ENCODE assay signal across 13 cellular contexts in the genomic region with DNA sequence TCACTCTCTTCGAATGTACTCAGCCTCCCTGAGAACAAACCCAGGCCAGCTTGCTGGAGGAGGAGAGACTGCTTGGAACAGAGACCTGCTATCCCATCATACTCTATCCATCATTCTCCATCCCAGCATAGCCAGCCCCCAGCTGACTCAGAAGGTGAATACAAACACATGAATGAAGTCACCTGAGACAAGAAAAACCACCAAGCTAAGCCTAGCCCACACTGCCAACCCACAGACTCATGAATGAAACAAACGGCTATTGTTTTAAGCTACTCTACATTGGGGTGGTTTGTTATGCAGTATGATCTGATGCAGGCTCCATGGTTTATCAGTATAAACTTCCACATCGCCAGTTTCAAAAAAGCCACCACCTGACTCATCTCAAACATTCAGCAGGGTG.
DNase-seq lines count a peak whose midpoint lies in the region; ATAC-seq, FAIRE-seq and TF ChIP-seq lines count a peak whose summit lies in the region.
"Had no signal": no experiment of that assay in that cellular context is flagged by ENCODE, and none has a peak within 500 bp of the region (broad histone marks: within the 10 kb centered on the region; RNA-seq: fewer than 3 reads in every experiment).

No MANE protein-coding gene starts in this region.

- no peak for TF ChIP-seq POLR2A in H54 (IDR thresholded peaks at IDR 0.05; ENCODE audit: low read depth, low read length)
- TF ChIP-seq POLR2A in heart left ventricle (IDR thresholded peaks at IDR 0.05) = no peak

- peak; percentile 35 to 55 for ATAC-seq in activated T-cell treated with anti-CD3 and anti-CD28 coated beads, Interleukin-2, amount 50 U/mL, for 4 hours
- no peak for ATAC-seq in heart left ventricle
- ATAC-seq: WTC11 had no signal

- no peak overlapping the region for H3K4me3 ChIP-seq in heart left ventricle
- H3K4me3 ChIP-seq: breast epithelium, SK-N-MC had no signal

- H3K27ac ChIP-seq in heart left ventricle = no peak overlapping the region
- H3K27ac ChIP-seq: breast epithelium, SK-N-MC had no signal

- H3K4me1 Mint-ChIP-seq in activated T-cell treated with anti-CD3 and anti-CD28 coated beads, Interleukin-2, amount 50 U/mL, for 4 hours (ENCODE audit: low read depth) = no peaks in the 10 kb centered on the region
- H3K4me1 Mint-ChIP-seq in T-helper 2 cell treated with Interferon-gamma antibody and Interleukin-4, amounts not matched to agents 5 μg/mL and 100 μg/mL, for 36 hours (ENCODE audit: low read depth) = no peaks in the 10 kb centered on the region
- H3K4me1 Mint-ChIP-seq: WTC11 had no signal

- intact Hi-C loops in heart left ventricle (cut with DNase I) = no loop called here

- WGBS in heart left ventricle, 4 donors = 73 to 81% (median 77%) methylated on average over 3 of the region's 3 CpGs

- no peak for DNase-seq in activated T-cell treated with anti-CD3 and anti-CD28 coated beads, Interleukin-2, amount 50 U/mL, for 4 hours
- DNase-seq in activated T-cell treated with anti-CD3 and anti-CD28 coated beads, Interleukin-2, amount 50 U/mL, for 1 hour = no peak
- DNase-seq in H54 (ENCODE audit: insufficient read length, low spot score) = peak; percentile 70
- DNase-seq in T-helper 2 cell treated with Interferon-gamma antibody and Interleukin-4, amounts not matched to agents 5 μg/mL and 100 μg/mL, for 36 hours (ENCODE audit: low spot score) = peak; percentile 36
- peak; percentile 94 for DNase-seq in kidney tubule cell (ENCODE audit: low spot score)
- DNase-seq in heart left ventricle = no peak
- DNase-seq in NCI-H2196 treated with DMSO at 0.1 percent for 48 hours (lab: John Stamatoyannopoulos, UW; ENCODE audit: unreplicated experiment) = no peak
- DNase-seq in NCI-H774 (lab: John Stamatoyannopoulos, UW) = no peak
- DNase-seq: foreskin fibroblast, midbrain had no signal

- no peaks in the 10 kb centered on the region for H3K27me3 Mint-ChIP-seq in activated T-cell treated with anti-CD3 and anti-CD28 coated beads, Interleukin-2, amount 50 U/mL, for 4 hours (ENCODE audit: low read depth)
- H3K27me3 Mint-ChIP-seq in T-helper 2 cell treated with Interferon-gamma antibody and Interleukin-4, amounts not matched to agents 5 μg/mL and 100 μg/mL, for 36 hours (ENCODE audit: low read depth) = peaks cover 57% of the 10 kb centered on the region

- H3K4me1 ChIP-seq in heart left ventricle = no peaks in the 10 kb centered on the region
- H3K4me1 ChIP-seq: breast epithelium had no signal

- H3K36me3 ChIP-seq in heart left ventricle = no peaks in the 10 kb centered on the region
- H3K36me3 ChIP-seq: breast epithelium had no signal

- no peaks in the 10 kb centered on the region for H3K9me3 Mint-ChIP-seq in activated T-cell treated with anti-CD3 and anti-CD28 coated beads, Interleukin-2, amount 50 U/mL, for 4 hours
- no peaks in the 10 kb centered on the region for H3K9me3 Mint-ChIP-seq in T-helper 2 cell treated with Interferon-gamma antibody and Interleukin-4, amounts not matched to agents 5 μg/mL and 100 μg/mL, for 36 hours

- H3K27me3 ChIP-seq in heart left ventricle = no peaks in the 10 kb centered on the region
- H3K27me3 ChIP-seq: breast epithelium had no signal

- peak; percentile 74 for FAIRE-seq in H54 (lab: Jason Lieb, UNC)

- H3K9me3 ChIP-seq in heart left ventricle = no peaks in the 10 kb centered on the region
- H3K9me3 ChIP-seq: breast epithelium had no signal

- no peaks in the 10 kb centered on the region for H3K36me3 Mint-ChIP-seq in activated T-cell treated with anti-CD3 and anti-CD28 coated beads, Interleukin-2, amount 50 U/mL, for 4 hours (ENCODE audit: insufficient read depth)
- H3K36me3 Mint-ChIP-seq in T-helper 2 cell treated with Interferon-gamma antibody and Interleukin-4, amounts not matched to agents 5 μg/mL and 100 μg/mL, for 36 hours (ENCODE audit: low read depth) = no peaks in the 10 kb centered on the region
- H3K36me3 Mint-ChIP-seq: WTC11 had no signal

- no peak for TF ChIP-seq CTCF in heart left ventricle (IDR thresholded peaks at IDR 0.05)

- no peak overlapping the region for H3K4me3 Mint-ChIP-seq in activated T-cell treated with anti-CD3 and anti-CD28 coated beads, Interleukin-2, amount 50 U/mL, for 4 hours
- H3K4me3 Mint-ChIP-seq in T-helper 2 cell treated with Interferon-gamma antibody and Interleukin-4, amounts not matched to agents 5 μg/mL and 100 μg/mL, for 36 hours = no peak overlapping the region
- H3K4me3 Mint-ChIP-seq: WTC11 had no signal

- H3K27ac Mint-ChIP-seq in T-helper 2 cell treated with Interferon-gamma antibody and Interleukin-4, amounts not matched to agents 5 μg/mL and 100 μg/mL, for 36 hours = no peak overlapping the region
- H3K27ac Mint-ChIP-seq: WTC11 had no signal

Comparison
In these comparisons a context has a peak if more than half of its experiments do, and no peak if none do; other contexts are left out.
1. ATAC-seq: peak in activated T-cell treated with anti-CD3 and anti-CD28 coated beads, Interleukin-2, amount 50 U/mL, for 4 hours (2 of 2); none in heart left ventricle (0 of 4).
2. DNase-seq: peak in H54 (single experiment), T-helper 2 cell treated with Interferon-gamma antibody and Interleukin-4, amounts not matched to agents 5 μg/mL and 100 μg/mL, for 36 hours (single experiment) and kidney tubule cell (single experiment); none in activated T-cell treated with anti-CD3 and anti-CD28 coated beads, Interleukin-2, amount 50 U/mL, for 4 hours (single experiment), activated T-cell treated with anti-CD3 and anti-CD28 coated beads, Interleukin-2, amount 50 U/mL, for 1 hour (single experiment), heart left ventricle (0 of 5), NCI-H2196 treated with DMSO at 0.1 percent for 48 hours (single experiment) and NCI-H774 (single experiment).